ENCODE assay signal across 29 cellular contexts in genomic region chr13:37448072-37448471, GRCh38.
DNase-seq lines count a peak whose midpoint lies in the region; FAIRE-seq and TF ChIP-seq lines count a peak whose summit lies in the region.
"Had no signal": no experiment of that assay in that cellular context is flagged by ENCODE, and none has a peak within 500 bp of the region (broad histone marks: within the 10 kb centered on the region; RNA-seq: fewer than 3 reads in every experiment).

No MANE protein-coding gene starts in this region.

- H3K4me2 ChIP-seq in keratinocyte (ENCODE audit: control insufficient read depth, extremely low read depth, insufficient read depth, low read depth, low read length): no peak overlapping the region
- H3K4me2 ChIP-seq in skeletal muscle satellite cell (ENCODE audit: low read length): no peak overlapping the region
- H3K4me2 ChIP-seq in mesendoderm (ENCODE audit: low read length): no peak overlapping the region
- H3K4me2 ChIP-seq: BLaER1 had no signal

- H2AK5ac ChIP-seq in mesendoderm (ENCODE audit: low read length): no peak overlapping the region

- no peak overlapping the region for H2BK5ac ChIP-seq in mesendoderm (ENCODE audit: low read length)

- H3K27ac ChIP-seq in AG04450 (ENCODE audit: low read depth, low read length) (peak overlapping the region; percentile 59), keratinocyte (ENCODE audit: control insufficient read depth, insufficient read depth, low read length) (no peak overlapping the region), mesendoderm (ENCODE audit: low read depth, low read length) (no peak overlapping the region), tibial artery (peak overlapping the region in 1 of 2 donors; percentile 32)
- H3K27ac ChIP-seq: BLaER1, gastrocnemius medialis, right lobe of liver, SJSA1 had no signal

- no peak overlapping the region for H2BK120ac ChIP-seq in mesendoderm (ENCODE audit: low read depth, low read length)

- no peak for DNase-seq in AG04450 (ENCODE audit: low read depth, low spot score)
- no peak for DNase-seq in keratinocyte (ENCODE audit: low read depth, low spot score)
- DNase-seq in GM10266 (ENCODE audit: extremely low spot score): no peak
- DNase-seq in mucosa of gallbladder (ENCODE audit: low spot score): no peak
- DNase-seq in mesendoderm: no peak
- no peak for DNase-seq in tibial artery
- DNase-seq: activated CD4-positive, alpha-beta T cell treated with anti-CD3 and anti-CD28 coated beads, Interleukin-2, amount 50 U/mL, for 48 hours; activated CD8-positive, alpha-beta memory T cell treated with anti-CD3 and anti-CD28 coated beads, Interleukin-2, amount 50 U/mL, for 4 hours; activated naive CD4-positive, alpha-beta T cell treated with anti-CD3 and anti-CD28 coated beads, Interleukin-2, amount 50 U/mL, for 16 hours; endodermal cell; gastrocnemius medialis; GF-D8; H9; immature natural killer cell; NCI-H1105; NCI-H1930; NCI-H226; NCI-H774; nephron progenitor cell; right lobe of liver; stimulated activated CD4-positive, alpha-beta T cell treated with anti-CD3 and anti-CD28 coated beads, Interleukin-4, amount 100 ng/mL, for 4 hours had no signal

- POLR2A ChIA-PET in AG04450 (lab: Yijun Ruan, JAX): no interaction called here

- H3K4me3 ChIP-seq in AG04450 (ENCODE audit: low read depth, low read length) (no peak overlapping the region), WI38 (ENCODE audit: low read depth, low read length) (0 out of 2 replicates have a peak overlapping the region, but pooled peaks have one; percentile 8), keratinocyte (ENCODE audit: control insufficient read depth in 2 of 3, extremely low read depth in 1 of 3, insufficient read depth in 2 of 3, low read depth in 1 of 3, low read length in 3 of 3) (no peak overlapping the region), skeletal muscle satellite cell (ENCODE audit: low read length) (no peak overlapping the region), mesendoderm (ENCODE audit: low read length) (no peak overlapping the region), tibial artery (no peak overlapping the region)
- H3K4me3 ChIP-seq: BLaER1, gastrocnemius medialis, right lobe of liver, SJSA1, thoracic aorta had no signal

- H3K18ac ChIP-seq in mesendoderm (ENCODE audit: low read length): no peak overlapping the region

- H3K9me1 ChIP-seq in keratinocyte (ENCODE audit: control insufficient read depth, extremely low read depth, insufficient read depth, low read length): no peaks in the 10 kb centered on the region

- intact Hi-C loops in tibial artery (cut with DNase I; ENCODE audit: low total_unique reads): no loop called here

- no peaks in the 10 kb centered on the region for H3K27me3 ChIP-seq in AG04450 (ENCODE audit: control insufficient read depth, insufficient read depth, low read length)
- no peaks in the 10 kb centered on the region for H3K27me3 ChIP-seq in keratinocyte (ENCODE audit: control insufficient read depth, extremely low read depth, insufficient read depth, low read length)
- H3K27me3 ChIP-seq in skeletal muscle satellite cell (ENCODE audit: control insufficient read depth, insufficient read depth, low read length): no peaks in the 10 kb centered on the region
- H3K27me3 ChIP-seq in mesendoderm (ENCODE audit: insufficient read depth, low read length, poor library complexity): no peaks in the 10 kb centered on the region
- H3K27me3 ChIP-seq in tibial artery: no peaks in the 10 kb centered on the region
- H3K27me3 ChIP-seq: BLaER1, gastrocnemius medialis, right lobe of liver, SJSA1 had no signal

- H3K79me2 ChIP-seq in keratinocyte (ENCODE audit: control insufficient read depth, insufficient read depth, low read length) (no peaks in the 10 kb centered on the region), mesendoderm (ENCODE audit: control insufficient read depth, insufficient read depth, low read length) (no peaks in the 10 kb centered on the region)

- TF ChIP-seq CTCF in AG04450 (IDR thresholded peaks at IDR 0.05; ENCODE audit: low read depth, low read length): no peak
- TF ChIP-seq CTCF in WI38 (IDR thresholded peaks at IDR 0.05; ENCODE audit: low read depth, low read length): no peak
- no peak for TF ChIP-seq CTCF in keratinocyte (optimal IDR thresholded peaks at IDR 0.05 in 1 of 3, IDR thresholded peaks at IDR 0.05 in 1 of 3, conservative IDR thresholded peaks at IDR 0.05 in 1 of 3; ENCODE audit: extremely low read depth in 1 of 3, insufficient read depth in 2 of 3, low read length in 3 of 3)
- no peak for TF ChIP-seq CTCF in GM10266 (IDR thresholded peaks at IDR 0.05; ENCODE audit: control insufficient read depth, insufficient read depth, low read depth, missing control alignments)
- no peak for TF ChIP-seq CTCF in tibial artery (IDR thresholded peaks at IDR 0.05)

- H2BK15ac ChIP-seq in mesendoderm (replicated peaks; ENCODE audit: low read depth): no peak overlapping the region

- H3K4ac ChIP-seq in mesendoderm (ENCODE audit: low read depth, low read length): no peak overlapping the region

- no peak overlapping the region for H4K8ac ChIP-seq in mesendoderm (ENCODE audit: low read depth, low read length)

- H3K9ac ChIP-seq in keratinocyte (ENCODE audit: control insufficient read depth, extremely low read depth, insufficient read depth, low read length): no peak overlapping the region
- H3K9ac ChIP-seq in skeletal muscle satellite cell (ENCODE audit: low read depth, low read length): peak overlapping the region; percentile 75
- H3K9ac ChIP-seq in mesendoderm (ENCODE audit: low read length): no peak overlapping the region
- H3K9ac ChIP-seq: BLaER1 had no signal

- dilution Hi-C loops in keratinocyte (cut with MboI; ENCODE audit: extremely low pct_ligation_motif_present, low sequenced_read_pairs): no loop called here

- no CpG with 5 or more reads among the region's 1 CpG for WGBS in mesendoderm (ENCODE audit: extremely low coverage, insufficient coverage, low lambda C conversion rate)

- H3K79me1 ChIP-seq in mesendoderm (ENCODE audit: low read length): no peaks in the 10 kb centered on the region

- H3K36me3 ChIP-seq in keratinocyte (ENCODE audit: control insufficient read depth in 2 of 2, extremely low read depth in 1 of 2, insufficient read depth in 2 of 2, low read length in 2 of 2): no peaks in the 10 kb centered on the region
- H3K36me3 ChIP-seq in skeletal muscle satellite cell (ENCODE audit: insufficient read depth, low read length): no peaks in the 10 kb centered on the region
- H3K36me3 ChIP-seq in mesendoderm (ENCODE audit: control insufficient read depth, insufficient read depth, low read length): no peaks in the 10 kb centered on the region
- H3K36me3 ChIP-seq in tibial artery: no peaks in the 10 kb centered on the region
- H3K36me3 ChIP-seq: BLaER1, gastrocnemius medialis, right lobe of liver, SJSA1, thoracic aorta had no signal

- H4K5ac ChIP-seq in mesendoderm (ENCODE audit: low read length): no peak overlapping the region

- H3K56ac ChIP-seq in mesendoderm (ENCODE audit: low read length): no peak overlapping the region

- FAIRE-seq in keratinocyte (lab: Jason Lieb, UNC): peak; percentile 52
- FAIRE-seq: GM19239, RCC 7860, TTC549 had no signal

- no peak overlapping the region for H3K23ac ChIP-seq in mesendoderm (ENCODE audit: low read length)

- H3K4me1 ChIP-seq in keratinocyte (ENCODE audit: control insufficient read depth, extremely low read depth, insufficient read depth, low read length) (peaks cover 14% of the 10 kb centered on the region), skeletal muscle satellite cell (ENCODE audit: control insufficient read depth, insufficient read depth, low read length) (peaks cover 59% of the 10 kb centered on the region), mesendoderm (ENCODE audit: control insufficient read depth, low read depth, low read length) (no peaks in the 10 kb centered on the region), tibial artery (peaks cover 0 to 18% (median 0%) of the 10 kb centered on the region in 4 donors)
- H3K4me1 ChIP-seq: BLaER1, gastrocnemius medialis, right lobe of liver, SJSA1 had no signal

- no peaks in the 10 kb centered on the region for H4K20me1 ChIP-seq in keratinocyte (ENCODE audit: control insufficient read depth, extremely low read depth, insufficient read depth, low read length)
- H4K20me1 ChIP-seq: BLaER1 had no signal

- H3K9me3 ChIP-seq in AG04450 (ENCODE audit: control insufficient read depth, insufficient read depth, low read length): no peaks in the 10 kb centered on the region
- no peaks in the 10 kb centered on the region for H3K9me3 ChIP-seq in keratinocyte (ENCODE audit: control insufficient read depth, low read depth, low read length)
- no peaks in the 10 kb centered on the region for H3K9me3 ChIP-seq in skeletal muscle satellite cell (replicated peaks; ENCODE audit: low read length)
- H3K9me3 ChIP-seq in tibial artery: no peaks in the 10 kb centered on the region
- H3K9me3 ChIP-seq: BLaER1, gastrocnemius medialis, right lobe of liver, SJSA1, thoracic aorta had no signal

- CTCF ChIA-PET in AG04450 (lab: Charles Lee): interaction anchor here (1.1 kb wide), 1 partner anchor 11 kb away, joined by 6 read pairs; no protein-coding TSS in a partner anchor

- no peak overlapping the region for H2AFZ ChIP-seq in keratinocyte (ENCODE audit: control insufficient read depth, low read length)
